19 cellular contexts compared by ENCODE assay signal in the genomic region with DNA sequence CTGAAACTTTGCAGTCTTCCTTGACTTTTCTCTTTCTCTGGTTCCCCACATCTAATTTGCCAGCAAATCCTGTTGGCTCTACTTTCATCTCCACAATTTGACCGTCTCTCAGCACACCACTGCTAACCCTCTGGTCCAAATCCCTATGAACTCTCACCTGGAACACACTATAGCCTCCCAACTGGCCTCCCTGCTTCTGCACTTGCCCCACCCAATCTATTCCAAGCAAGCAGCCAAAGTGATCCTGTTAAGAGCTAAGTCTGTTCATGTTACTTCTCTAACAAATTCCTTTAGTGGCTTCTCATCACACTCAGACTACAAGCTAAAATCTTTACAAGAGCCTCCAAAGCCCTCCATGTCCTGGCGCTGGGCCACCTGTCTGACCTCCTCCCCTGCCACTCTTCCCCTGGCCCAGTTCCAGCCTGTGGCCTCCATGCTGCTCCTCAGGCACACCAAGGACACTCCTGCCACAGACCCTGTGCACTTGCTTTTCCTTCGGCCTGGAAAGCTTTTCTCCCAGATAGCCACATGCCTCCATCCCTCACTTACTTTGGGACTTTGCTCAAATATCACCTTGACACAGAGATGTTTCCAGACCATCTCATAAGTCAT.
DNase-seq lines count a peak whose midpoint lies in the region; ATAC-seq and TF ChIP-seq lines count a peak whose summit lies in the region.
"Had no signal": no experiment of that assay in that cellular context is flagged by ENCODE, and none has a peak within 500 bp of the region (broad histone marks: within the 10 kb centered on the region; RNA-seq: fewer than 3 reads in every experiment).

No MANE protein-coding gene starts in this region.

- H3K4me1 ChIP-seq in right cardiac atrium (ENCODE audit: control insufficient read depth, insufficient read depth, low read length) (no peaks in the 10 kb centered on the region), left lung (no peaks in the 10 kb centered on the region), upper lobe of right lung (no peaks in the 10 kb centered on the region)
- H3K4me1 ChIP-seq: SJSA1 had no signal

- CTCF ChIA-PET in RWPE1 (lab: Yijun Ruan, JAX) = no interaction called here
- CTCF ChIA-PET in Calu3 (lab: Charles Lee) = no interaction called here

- peaks cover 16% of the 10 kb centered on the region for H3K36me3 Mint-ChIP-seq in T-helper 2 cell treated with Interferon-gamma antibody and Interleukin-4, amounts not matched to agents 5 μg/mL and 100 μg/mL, for 36 hours (ENCODE audit: low read depth)
- H3K36me3 Mint-ChIP-seq in Calu3 (ENCODE audit: insufficient read depth, unreplicated experiment) = no peaks in the 10 kb centered on the region

- no peaks in the 10 kb centered on the region for H3K9me3 ChIP-seq in right cardiac atrium (ENCODE audit: control insufficient read depth, low read length)
- no peaks in the 10 kb centered on the region for H3K9me3 ChIP-seq in left lung
- H3K9me3 ChIP-seq in upper lobe of right lung = no peaks in the 10 kb centered on the region
- H3K9me3 ChIP-seq: SJSA1 had no signal

- no peaks in the 10 kb centered on the region for H3K4me1 Mint-ChIP-seq in T-helper 2 cell treated with Interferon-gamma antibody and Interleukin-4, amounts not matched to agents 5 μg/mL and 100 μg/mL, for 36 hours (ENCODE audit: low read depth)
- no peaks in the 10 kb centered on the region for H3K4me1 Mint-ChIP-seq in Calu3 (ENCODE audit: low read depth, unreplicated experiment)
- H3K4me1 Mint-ChIP-seq: CD4-positive, CD25-positive, alpha-beta regulatory T cell had no signal

- POLR2A ChIA-PET in RWPE1 (lab: Yijun Ruan, JAX; ENCODE audit: low non-redundant PET) = no interaction called here

- no peak overlapping the region for H3K27ac Mint-ChIP-seq in T-helper 2 cell treated with Interferon-gamma antibody and Interleukin-4, amounts not matched to agents 5 μg/mL and 100 μg/mL, for 36 hours
- H3K27ac Mint-ChIP-seq in Calu3 (ENCODE audit: unreplicated experiment) = no peak overlapping the region
- H3K27ac Mint-ChIP-seq: B cell had no signal

- no peak overlapping the region for H3K27ac ChIP-seq in right cardiac atrium (ENCODE audit: low read length)
- peak overlapping the region; percentile 67 for H3K27ac ChIP-seq in RWPE1
- no peak overlapping the region for H3K27ac ChIP-seq in left lung
- H3K27ac ChIP-seq in upper lobe of right lung = no peak overlapping the region
- H3K27ac ChIP-seq: PC-9, SJSA1 had no signal

- 83% methylated on average over 3 of the region's 3 CpGs for WGBS in right cardiac atrium

- TF ChIP-seq CTCF in RWPE1 (conservative IDR thresholded peaks at IDR 0.05; ENCODE audit: low read depth) (no peak), left lung (IDR thresholded peaks at IDR 0.05) (no peak), upper lobe of right lung (IDR thresholded peaks at IDR 0.05) (no peak), Calu3 (IDR thresholded peaks at IDR 0.05; ENCODE audit: unreplicated experiment) (no peak)

- H3K9me3 Mint-ChIP-seq in T-helper 2 cell treated with Interferon-gamma antibody and Interleukin-4, amounts not matched to agents 5 μg/mL and 100 μg/mL, for 36 hours = peaks cover 8% of the 10 kb centered on the region
- peaks cover under 1% of the 10 kb centered on the region for H3K9me3 Mint-ChIP-seq in Calu3 (ENCODE audit: low read depth, unreplicated experiment)

- H3K36me3 ChIP-seq in left lung = no peaks in the 10 kb centered on the region
- H3K36me3 ChIP-seq in upper lobe of right lung = no peaks in the 10 kb centered on the region
- H3K36me3 ChIP-seq: SJSA1 had no signal

- H3K4me3 ChIP-seq in right cardiac atrium (ENCODE audit: low read length) (no peak overlapping the region), left lung (no peak overlapping the region), upper lobe of right lung (no peak overlapping the region)
- H3K4me3 ChIP-seq: PC-9, SJSA1 had no signal

- H3K4me3 Mint-ChIP-seq in T-helper 2 cell treated with Interferon-gamma antibody and Interleukin-4, amounts not matched to agents 5 μg/mL and 100 μg/mL, for 36 hours = no peak overlapping the region
- H3K4me3 Mint-ChIP-seq in Calu3 (ENCODE audit: low read depth, unreplicated experiment) = no peak overlapping the region
- H3K4me3 Mint-ChIP-seq: B cell; CD4-positive, CD25-positive, alpha-beta regulatory T cell had no signal

- H3K27me3 ChIP-seq in right cardiac atrium (ENCODE audit: control insufficient read depth, insufficient read depth) (no peaks in the 10 kb centered on the region), left lung (no peaks in the 10 kb centered on the region), upper lobe of right lung (no peaks in the 10 kb centered on the region)
- H3K27me3 ChIP-seq: SJSA1 had no signal

- no peak for ATAC-seq in right cardiac atrium
- peak; percentile 71 for ATAC-seq in left lung
- ATAC-seq in upper lobe of right lung = peak; percentile 57

- DNase-seq in right cardiac atrium (peak in 2 of 3 donors; percentile 66 to 67), cardiac septum (ENCODE audit: low spot score) (no peak), RWPE1 (ENCODE audit: low spot score) (no peak), left lung (peak in 1 of 2 donors; percentile 57), upper lobe of right lung (peak; percentile 71), Calu3 (no peak)
- DNase-seq in T-helper 2 cell treated with Interferon-gamma antibody and Interleukin-4, amounts not matched to agents 5 μg/mL and 100 μg/mL, for 36 hours (ENCODE audit: low spot score) = no peak
- DNase-seq in activated CD8-positive, alpha-beta memory T cell treated with anti-CD3 and anti-CD28 coated beads for 24 hours = no peak
- DNase-seq: CD4-positive, CD25-positive, alpha-beta regulatory T cell; DMS53; IMR-90; Karpas-422; NCI-H1436; NCI-H1930; NCI-H510A; NCI-H774; PC-9 had no signal

- no TSS peak for BruUV-seq in Calu3 (replicated peaks; lab: Mats Ljungman, UMichigan)

- intact Hi-C loops in right cardiac atrium (cut with DNase I) (no loop called here), cardiac septum (cut with DNase I) (no loop called here), left lung (cut with DNase I) (no loop called here), upper lobe of right lung (cut with DNase I) (no loop called here), Calu3 (cut with micrococcal nuclease; ENCODE audit: unreplicated experiment) (no loop called here)

- H3K27me3 Mint-ChIP-seq in T-helper 2 cell treated with Interferon-gamma antibody and Interleukin-4, amounts not matched to agents 5 μg/mL and 100 μg/mL, for 36 hours (ENCODE audit: low read depth) = no peaks in the 10 kb centered on the region
- H3K27me3 Mint-ChIP-seq in Calu3 (ENCODE audit: unreplicated experiment) = no peaks in the 10 kb centered on the region
- H3K27me3 Mint-ChIP-seq: B cell had no signal

Comparison
In these comparisons a context has a peak if more than half of its experiments do, and no peak if none do; other contexts are left out.
1. DNase-seq: peak in right cardiac atrium (2 of 3) and upper lobe of right lung (single experiment); none in cardiac septum (single experiment), RWPE1 (single experiment), T-helper 2 cell treated with Interferon-gamma antibody and Interleukin-4, amounts not matched to agents 5 μg/mL and 100 μg/mL, for 36 hours (single experiment), Calu3 (single experiment) and activated CD8-positive, alpha-beta memory T cell treated with anti-CD3 and anti-CD28 coated beads for 24 hours (single experiment).
2. ATAC-seq: peak in left lung (single experiment) and upper lobe of right lung (single experiment); none in right cardiac atrium (0 of 2).